22 cellular contexts compared by ENCODE assay signal in the genomic region with DNA sequence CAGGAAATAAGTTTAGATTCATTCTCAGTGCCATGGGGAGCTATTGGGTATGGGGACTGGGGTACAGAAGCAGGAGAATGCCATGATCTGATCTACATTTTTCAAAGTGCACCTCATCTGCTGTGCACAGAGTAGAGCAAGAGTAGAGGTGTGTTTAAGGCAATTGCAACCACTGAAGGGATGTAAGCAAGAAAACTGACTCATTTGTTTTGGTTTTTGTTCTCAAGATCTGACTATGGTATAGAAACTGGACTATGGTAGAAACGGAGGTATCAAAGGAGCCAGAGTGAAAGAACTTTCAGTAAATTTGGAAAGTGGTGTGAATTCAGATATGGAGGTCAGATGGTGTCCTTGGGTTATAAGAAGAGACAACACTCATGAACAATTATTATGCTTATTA.
A peak's percentile ranks its signal among the peaks of the same experiment; 100 is the strongest.
DNase-seq lines count a peak whose midpoint lies in the region; ATAC-seq and TF ChIP-seq lines count a peak whose summit lies in the region.
"Had no signal": no experiment of that assay in that cellular context is flagged by ENCODE, and none has a peak within 500 bp of the region (broad histone marks: within the 10 kb centered on the region; RNA-seq: fewer than 3 reads in every experiment).

No MANE protein-coding gene starts in this region.

- H3K27me3 Mint-ChIP-seq in chondrocyte (ENCODE audit: low read depth), result no peaks in the 10 kb centered on the region
- H3K27me3 Mint-ChIP-seq: CD4-positive, alpha-beta T cell had no signal

- ATAC-seq in GM18858 (IDR thresholded peaks at IDR 0.05; ENCODE audit: unreplicated experiment) (peak; percentile 58), GM21390 (IDR thresholded peaks at IDR 0.05; ENCODE audit: unreplicated experiment) (peak; percentile 89), HG03280 (IDR thresholded peaks at IDR 0.05; ENCODE audit: unreplicated experiment) (peak; percentile 71), HG03108 (IDR thresholded peaks at IDR 0.05; ENCODE audit: unreplicated experiment) (no peak), GM18519 (IDR thresholded peaks at IDR 0.05; ENCODE audit: low FRiP score, unreplicated experiment) (no peak), HG03439 (IDR thresholded peaks at IDR 0.05; ENCODE audit: unreplicated experiment) (no peak)
- ATAC-seq: Panc1, SK-N-SH treated with all-trans-retinoic acid at 6 μM for 48 hours, T-cell had no signal

- no peak for TF ChIP-seq CTCF in chondrocyte (IDR thresholded peaks at IDR 0.05)

- peak overlapping the region; percentile 85 for H3K27ac Mint-ChIP-seq in chondrocyte (ENCODE audit: unreplicated experiment)
- H3K27ac Mint-ChIP-seq: CD4-positive, alpha-beta T cell; T-cell; T-helper 2 cell treated with Interferon-gamma antibody and Interleukin-4, amounts not matched to agents 5 μg/mL and 100 μg/mL, for 36 hours had no signal

- DNase-seq in chondrocyte (ENCODE audit: low spot score) (no peak), NCI-H1930 (lab: John Stamatoyannopoulos, UW) (no peak)
- DNase-seq: Caco-2; CD4-positive, alpha-beta T cell; DND-41; Kasumi-1; NCI-H1092 treated with DMSO at 0.1 percent for 48 hours; NCI-H1436 treated with DMSO at 0.1 percent for 48 hours; NCI-H2029 treated with DMSO at 0.1 percent for 48 hours; NCI-H226; NCI-H524; NCI-H774; T-cell had no signal

- no peak overlapping the region for H3K4me3 Mint-ChIP-seq in chondrocyte (ENCODE audit: unreplicated experiment)
- H3K4me3 Mint-ChIP-seq: CD4-positive, alpha-beta T cell; T-cell; T-helper 2 cell treated with Interferon-gamma antibody and Interleukin-4, amounts not matched to agents 5 μg/mL and 100 μg/mL, for 36 hours had no signal

- H3K36me3 Mint-ChIP-seq in chondrocyte (ENCODE audit: low read depth), result peaks cover 22% of the 10 kb centered on the region
- H3K36me3 Mint-ChIP-seq: T-cell had no signal

- no peaks in the 10 kb centered on the region for H3K9me3 Mint-ChIP-seq in chondrocyte (ENCODE audit: low read depth)
- H3K9me3 Mint-ChIP-seq: T-helper 2 cell treated with Interferon-gamma antibody and Interleukin-4, amounts not matched to agents 5 μg/mL and 100 μg/mL, for 36 hours had no signal

- peaks cover 39% of the 10 kb centered on the region for H3K4me1 Mint-ChIP-seq in chondrocyte (ENCODE audit: low read depth)
- H3K4me1 Mint-ChIP-seq: T-cell had no signal

Comparison
In these comparisons a context has a peak if more than half of its experiments do, and no peak if none do; other contexts are left out.
1. ATAC-seq: peak in GM18858 (single experiment), GM21390 (single experiment) and HG03280 (single experiment); none in HG03108 (single experiment), GM18519 (single experiment) and HG03439 (single experiment).